Comparison of ENCODE assay signal across 19 cellular contexts in the genomic region with DNA sequence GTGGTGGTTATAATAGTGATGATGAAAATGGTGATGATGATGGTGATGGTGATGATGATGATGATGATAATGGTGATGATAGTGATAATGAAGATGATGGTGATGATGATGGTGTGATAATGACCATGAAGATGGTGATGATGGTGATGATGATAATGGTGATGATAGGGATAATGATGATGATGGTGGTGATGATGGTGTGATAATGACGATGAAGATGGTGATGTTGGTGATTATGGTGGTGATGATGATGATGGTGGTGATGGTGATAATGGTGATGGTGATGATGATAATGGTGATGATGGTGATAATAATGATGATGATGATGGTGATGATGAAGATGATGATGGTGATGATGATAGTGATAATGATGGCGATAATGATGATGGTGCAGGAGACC. TPM values are rescaled to one million over a fixed set of nuclear protein-coding genes. Genes with fewer than 3 reads are reported as not detected.
DNase-seq lines count a peak whose midpoint lies in the region; ATAC-seq, FAIRE-seq and TF ChIP-seq lines count a peak whose summit lies in the region.
"Had no signal": no experiment of that assay in that cellular context is flagged by ENCODE, and none has a peak within 500 bp of the region (broad histone marks: within the 10 kb centered on the region; RNA-seq: fewer than 3 reads in every experiment).

No MANE protein-coding gene starts in this region.

- no peak overlapping the region for H3K4me3 Mint-ChIP-seq in activated naive CD4-positive, alpha-beta T cell treated with anti-CD3 and anti-CD28 coated beads, Interleukin-2, amount 10 ng/mL, durations not matched to agents 7 days and 5 days
- no peak overlapping the region for H3K4me3 Mint-ChIP-seq in IgD-negative memory B cell
- H3K4me3 Mint-ChIP-seq in naive thymus-derived CD4-positive, alpha-beta T cell = peak overlapping the region; percentile 18 to 83 (median 53)

- no peaks in the 10 kb centered on the region for H3K36me3 ChIP-seq in naive thymus-derived CD4-positive, alpha-beta T cell (ENCODE audit: control insufficient read depth in 2 of 3, insufficient read depth in 3 of 3, low read length in 3 of 3)

- H3K9me3 ChIP-seq in naive thymus-derived CD4-positive, alpha-beta T cell (ENCODE audit: control insufficient read depth in 2 of 3, low read length in 3 of 3) = no peaks in the 10 kb centered on the region

- H3K27ac Mint-ChIP-seq in activated naive CD4-positive, alpha-beta T cell treated with anti-CD3 and anti-CD28 coated beads, Interleukin-2, amount 10 ng/mL, durations not matched to agents 7 days and 5 days = peak overlapping the region; percentile 53
- H3K27ac Mint-ChIP-seq in IgD-negative memory B cell = peak overlapping the region in 2 of 3 donors; percentile 3 to 85
- H3K27ac Mint-ChIP-seq in naive thymus-derived CD4-positive, alpha-beta T cell = peak overlapping the region; percentile 1 to 94 (median 78)

- H3K27me3 Mint-ChIP-seq in activated naive CD4-positive, alpha-beta T cell treated with anti-CD3 and anti-CD28 coated beads, Interleukin-2, amount 10 ng/mL, durations not matched to agents 7 days and 5 days = no peaks in the 10 kb centered on the region
- H3K27me3 Mint-ChIP-seq in IgD-negative memory B cell = peaks cover 14% of the 10 kb centered on the region
- no peaks in the 10 kb centered on the region for H3K27me3 Mint-ChIP-seq in naive thymus-derived CD4-positive, alpha-beta T cell

- no peak for ATAC-seq in naive thymus-derived CD4-positive, alpha-beta T cell
- ATAC-seq: Panc1 had no signal

- peaks cover 71% of the 10 kb centered on the region for H3K4me1 Mint-ChIP-seq in activated naive CD4-positive, alpha-beta T cell treated with anti-CD3 and anti-CD28 coated beads, Interleukin-2, amount 10 ng/mL, durations not matched to agents 7 days and 5 days
- peaks cover 11 to 19% (median 11%) of the 10 kb centered on the region in 3 donors for H3K4me1 Mint-ChIP-seq in IgD-negative memory B cell
- peaks cover 55 to 87% (median 78%) of the 10 kb centered on the region in 7 donors for H3K4me1 Mint-ChIP-seq in naive thymus-derived CD4-positive, alpha-beta T cell

- CTCF ChIA-PET in activated naive CD4-positive, alpha-beta T cell treated with anti-CD3 and anti-CD28 coated beads, Interleukin-2, amount 10 ng/mL, durations not matched to agents 7 days and 5 days (lab: Charles Lee) = no interaction called here
- CTCF ChIA-PET in naive thymus-derived CD4-positive, alpha-beta T cell (lab: Charles Lee) = interaction anchor here (3.1 kb wide), 1 partner anchor 26 kb away, joined by 25 read pairs; no protein-coding TSS in a partner anchor

- TF ChIP-seq POLR2A in GM12891 (IDR thresholded peaks at IDR 0.05; ENCODE audit: low read depth, low read length) = no peak

- peaks cover 31 to 75% of the 10 kb centered on the region in 2 donors for H3K4me1 ChIP-seq in naive thymus-derived CD4-positive, alpha-beta T cell (ENCODE audit: control insufficient read depth in 2 of 2, insufficient read depth in 2 of 2, low read length in 2 of 2)

- POLR2A ChIA-PET in naive thymus-derived CD4-positive, alpha-beta T cell (lab: Charles Lee) = interaction anchor here (0.6 to 4.3 kb wide), 4 partner anchors 12 to 29 kb away, joined by 3 to 58 read pairs (median 10); no protein-coding TSS in a partner anchor

- no peak overlapping the region for H3K4me3 ChIP-seq in naive thymus-derived CD4-positive, alpha-beta T cell (ENCODE audit: low read length)
- H3K4me3 ChIP-seq: MG63 had no signal

- intact Hi-C loops in naive thymus-derived CD4-positive, alpha-beta T cell (cut with micrococcal nuclease) = no loop called here

- peaks cover 36% of the 10 kb centered on the region for H3K9me3 Mint-ChIP-seq in activated naive CD4-positive, alpha-beta T cell treated with anti-CD3 and anti-CD28 coated beads, Interleukin-2, amount 10 ng/mL, durations not matched to agents 7 days and 5 days
- H3K9me3 Mint-ChIP-seq in IgD-negative memory B cell = peaks cover 12 to 21% (median 13%) of the 10 kb centered on the region in 3 donors
- peaks cover 5 to 46% (median 23%) of the 10 kb centered on the region in 11 donors for H3K9me3 Mint-ChIP-seq in naive thymus-derived CD4-positive, alpha-beta T cell

- peak; percentile 77 for FAIRE-seq in GM12891 (lab: Jason Lieb, UNC)

- no peak for DNase-seq in activated naive CD4-positive, alpha-beta T cell treated with anti-CD3 and anti-CD28 coated beads, Interleukin-2, amount 10 ng/mL, durations not matched to agents 7 days and 5 days
- no peak for DNase-seq in activated naive CD4-positive, alpha-beta T cell treated with Interleukin-2 at 50 U/mL for 16 hours
- no peak for DNase-seq in GM12891 (ENCODE audit: insufficient read length, low spot score)
- DNase-seq in naive thymus-derived CD4-positive, alpha-beta T cell = no peak
- DNase-seq in KG1 (lab: John Stamatoyannopoulos, UW) = no peak
- no peak for DNase-seq in NCI-H82 (lab: John Stamatoyannopoulos, UW)
- DNase-seq: ACHN, AML-193, Calu3, DMS53, HCEC 1CT, Karpas-422, MG63, NCI-H1092, NCI-H146, NCI-H2081, NCI-H510A treated with DMSO at 0.1 percent for 48 hours had no signal

- no peaks in the 10 kb centered on the region for H3K27me3 ChIP-seq in naive thymus-derived CD4-positive, alpha-beta T cell (ENCODE audit: control insufficient read depth in 2 of 2, insufficient read depth in 2 of 2, low read length in 2 of 2)
- H3K27me3 ChIP-seq: MG63 had no signal

- no peak overlapping the region for H3K27ac ChIP-seq in naive thymus-derived CD4-positive, alpha-beta T cell (ENCODE audit: low read depth, low read length)

- H3K36me3 Mint-ChIP-seq in activated naive CD4-positive, alpha-beta T cell treated with anti-CD3 and anti-CD28 coated beads, Interleukin-2, amount 10 ng/mL, durations not matched to agents 7 days and 5 days = peaks cover 31% of the 10 kb centered on the region
- peaks cover 3% of the 10 kb centered on the region for H3K36me3 Mint-ChIP-seq in IgD-negative memory B cell
- peaks cover 12 to 51% (median 25%) of the 10 kb centered on the region in 5 donors for H3K36me3 Mint-ChIP-seq in naive thymus-derived CD4-positive, alpha-beta T cell

TF ChIP-seq in GM12891, 5 proteins besides CTCF, POLR2A, EP300 and RAD21:
- TF ChIP-seq POU2F2 (IDR thresholded peaks at IDR 0.05; ENCODE audit: low read depth, low read length) = no peak
- TF ChIP-seq PAX5 (IDR thresholded peaks at IDR 0.05; ENCODE audit: insufficient read depth, low read length, severe bottlenecking) = no peak
- no peak for TF ChIP-seq SPI1 (IDR thresholded peaks at IDR 0.05; ENCODE audit: low read depth, low read length)
- TF ChIP-seq POLR2AphosphoS5 (IDR thresholded peaks at IDR 0.05; ENCODE audit: low read depth, low read length) = no peak

RNA-seq across cellular contexts. Expression of gene ADGRE1, which starts 1.6 kb away (rescaled TPM):
- 0.47 TPM for polyA plus RNA-seq in GM12891 (2012; ENCODE audit: low read depth, missing spikeins)
- polyA plus RNA-seq in IgD-negative memory B cell = 0.06 TPM
- 10 to 100 TPM in 2 of 5 experiments, 1 to 10 TPM in 3; 7.1 to 31.7 (median 9.1) TPM for total RNA-seq in naive thymus-derived CD4-positive, alpha-beta T cell
- polyA plus RNA-seq in naive thymus-derived CD4-positive, alpha-beta T cell = 10 to 100 TPM in 1 of 2 donors, 1 to 10 TPM in 1; 4.2 to 14.3 TPM
- total RNA-seq: Calu3 had no signal

Comparison
In these comparisons a context has a peak if more than half of its experiments do, and no peak if none do; other contexts are left out.
1. H3K4me3 Mint-ChIP-seq: peak in naive thymus-derived CD4-positive, alpha-beta T cell (10 of 10); none in activated naive CD4-positive, alpha-beta T cell treated with anti-CD3 and anti-CD28 coated beads, Interleukin-2, amount 10 ng/mL, durations not matched to agents 7 days and 5 days (single experiment) and IgD-negative memory B cell (0 of 4).
2. Peak in every context shown above with its lines, with median percentiles within 50 percentile points of each other: H3K27ac Mint-ChIP-seq.